Comparison of ENCODE assay signal across 1 cellular context in the genomic region with DNA sequence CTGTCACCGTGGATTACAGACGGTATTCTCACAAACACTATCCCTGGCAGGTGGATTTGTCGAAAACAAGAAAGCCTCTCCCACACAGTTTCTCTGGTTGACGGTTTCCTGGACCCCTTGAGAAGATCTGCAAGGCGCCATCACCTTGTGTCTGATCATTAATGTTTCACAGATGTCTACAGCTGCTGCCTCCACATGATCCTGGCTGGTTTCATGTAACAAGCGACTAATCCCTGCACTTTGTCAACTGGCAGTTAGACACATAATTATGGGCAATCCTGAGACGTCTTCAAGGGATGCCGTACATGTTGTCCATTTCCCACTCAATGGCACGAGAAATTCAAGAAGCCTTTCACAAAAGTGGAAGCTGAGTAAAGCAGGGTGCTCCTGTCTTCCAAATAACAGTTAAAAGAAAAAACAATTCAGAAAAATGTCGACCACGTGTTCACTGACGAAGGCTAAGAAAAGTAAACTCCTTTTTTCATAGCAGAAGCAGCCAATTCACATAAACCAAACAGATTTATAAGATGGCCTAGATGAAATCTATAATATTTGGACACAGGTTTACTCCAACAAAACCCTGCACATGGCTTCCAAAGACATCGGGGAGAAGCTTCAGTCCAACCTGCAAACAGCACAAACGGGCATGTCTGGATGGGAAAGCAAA.
TF ChIP-seq lines count a peak whose summit lies in the region.

No MANE protein-coding gene starts in this region.

TF ChIP-seq in SK-N-SH treated with all-trans-retinoic acid at 6 μM for 48 hours, 23 proteins besides CTCF, POLR2A, EP300 and RAD21 (continued from another document):
- TF ChIP-seq, protein P1, sequence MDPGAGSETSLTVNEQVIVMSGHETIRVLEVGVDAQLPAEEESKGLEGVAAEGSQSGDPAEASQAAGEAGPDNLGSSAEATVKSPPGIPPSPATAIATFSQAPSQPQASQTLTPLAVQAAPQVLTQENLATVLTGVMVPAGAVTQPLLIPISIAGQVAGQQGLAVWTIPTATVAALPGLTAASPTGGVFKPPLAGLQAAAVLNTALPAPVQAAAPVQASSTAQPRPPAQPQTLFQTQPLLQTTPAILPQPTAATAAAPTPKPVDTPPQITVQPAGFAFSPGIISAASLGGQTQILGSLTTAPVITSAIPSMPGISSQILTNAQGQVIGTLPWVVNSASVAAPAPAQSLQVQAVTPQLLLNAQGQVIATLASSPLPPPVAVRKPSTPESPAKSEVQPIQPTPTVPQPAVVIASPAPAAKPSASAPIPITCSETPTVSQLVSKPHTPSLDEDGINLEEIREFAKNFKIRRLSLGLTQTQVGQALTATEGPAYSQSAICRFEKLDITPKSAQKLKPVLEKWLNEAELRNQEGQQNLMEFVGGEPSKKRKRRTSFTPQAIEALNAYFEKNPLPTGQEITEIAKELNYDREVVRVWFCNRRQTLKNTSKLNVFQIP (CRISPR knock-in tag; IDR thresholded peaks at IDR 0.05; ENCODE audit: borderline replicate concordance, low read depth), result no peak
